8 cellular contexts compared by ENCODE assay signal in genomic region chr14:105473677-105474477, GRCh38. TPM values are rescaled to one million over a fixed set of nuclear protein-coding genes. Genes with fewer than 3 reads are reported as not detected.
DNase-seq lines count a peak whose midpoint lies in the region; ATAC-seq and TF ChIP-seq lines count a peak whose summit lies in the region.

No MANE protein-coding gene starts in this region.

- CTCF ChIA-PET in CD8-positive, alpha-beta T cell (lab: Charles Lee): interaction anchor here (1.0 to 1.2 kb wide), 2 partner anchors 16 to 103 kb away, joined by 4 to 6 read pairs; no protein-coding TSS in a partner anchor
- CTCF ChIA-PET in Panc1 (lab: Charles Lee): interaction anchor here (0.6 kb wide), 1 partner anchor 75 kb away, joined by 12 read pairs; no protein-coding TSS in a partner anchor

- H3K4me3 Mint-ChIP-seq in CD8-positive, alpha-beta T cell: peak overlapping the region; percentile 70
- H3K4me3 Mint-ChIP-seq in naive thymus-derived CD8-positive, alpha-beta T cell: peak overlapping the region; percentile 57 to 84 (median 78)

- H3K9me3 ChIP-seq in CD8-positive, alpha-beta T cell (ENCODE audit: low read length): no peaks in the 10 kb centered on the region
- H3K9me3 ChIP-seq in Panc1 (ENCODE audit: control insufficient read depth, insufficient read depth, low read depth, low read length): no peaks in the 10 kb centered on the region
- H3K9me3 ChIP-seq in tibial artery: no peaks in the 10 kb centered on the region

- no TSS peak for BruUV-seq in Panc1 (replicated peaks; lab: Mats Ljungman, UMichigan)

- peak overlapping the region; percentile 53 for H3K4me3 ChIP-seq in CD8-positive, alpha-beta T cell (ENCODE audit: low read depth, low read length)
- H3K4me3 ChIP-seq in Panc1 (ENCODE audit: low read depth in 2 of 2, low read length in 2 of 2) (peak overlapping the region; percentile 49 to 65), fibroblast of pulmonary artery (replicated peaks; ENCODE audit: low read depth, low read length) (peak overlapping the region; percentile 52), tibial artery (peak overlapping the region; percentile 76 to 88)

- peaks cover 3% of the 10 kb centered on the region for H3K36me3 Mint-ChIP-seq in CD8-positive, alpha-beta T cell
- no peaks in the 10 kb centered on the region for H3K36me3 Mint-ChIP-seq in naive thymus-derived CD8-positive, alpha-beta T cell

- H3K27me3 Mint-ChIP-seq in CD8-positive, alpha-beta T cell (ENCODE audit: low read depth): peaks cover 3% of the 10 kb centered on the region
- H3K27me3 Mint-ChIP-seq in naive thymus-derived CD8-positive, alpha-beta T cell: peaks cover 0 to 8% (median 0%) of the 10 kb centered on the region in 5 donors

- intact Hi-C loops in CD8-positive, alpha-beta T cell (cut with DNase I, micrococcal nuclease): loop anchor here (2.0 to 5.0 kb wide), 3 partner anchors 17 to 382 kb away; partner anchors contain the start of gene TEDC1 (in 1 of the 2)
- intact Hi-C loops in Panc1 (cut with micrococcal nuclease; ENCODE audit: unreplicated experiment): no loop called here
- intact Hi-C loops in tibial artery (cut with DNase I; ENCODE audit: low total_unique reads): loop anchor here (10.0 kb wide), 1 partner anchor 719 kb away; the partner anchor contains the start of gene SIVA1

- peak in 6 of 7 experiments; percentile 52 to 77 (median 76) for DNase-seq in CD8-positive, alpha-beta T cell
- DNase-seq in HuH-7.5 (ENCODE audit: low spot score) (peak; percentile 86), Panc1 (ENCODE audit: low read depth, low spot score) (no peak), activated gamma-delta T cell (lab: John Stamatoyannopoulos, UW) (peak; percentile 67), fibroblast of pulmonary artery (ENCODE audit: low read depth) (peak; percentile 91), tibial artery (peak; percentile 93 to 98)
- peak in 9 of 10 donors; percentile 51 to 86 (median 68) for DNase-seq in naive thymus-derived CD8-positive, alpha-beta T cell

- POLR2A ChIA-PET in CD8-positive, alpha-beta T cell (lab: Charles Lee): no interaction called here
- POLR2A ChIA-PET in Panc1 (lab: Charles Lee): interaction anchor here (0.7 kb wide), 1 partner anchor 11 kb away, joined by 7 read pairs; no protein-coding TSS in a partner anchor
- POLR2A ChIA-PET in naive thymus-derived CD8-positive, alpha-beta T cell (lab: Charles Lee): interaction anchor here (3.6 kb wide), 1 partner anchor 15 kb away, joined by 16 read pairs; no protein-coding TSS in a partner anchor

- H3K36me3 ChIP-seq in CD8-positive, alpha-beta T cell (ENCODE audit: insufficient read depth, low read length): no peaks in the 10 kb centered on the region
- H3K36me3 ChIP-seq in Panc1 (ENCODE audit: control insufficient read depth, insufficient read depth, low read length) (no peaks in the 10 kb centered on the region; the same call in 1 of the 2 replicates), tibial artery (peaks cover 0 to 21% (median 15%) of the 10 kb centered on the region in 3 donors)

- in situ Hi-C loops in Panc1 (cut with HindIII; ENCODE audit: low pct_unique_long_range_greater_than_20kb, low sequenced_read_pairs): no loop called here

- H3K27ac ChIP-seq in CD8-positive, alpha-beta T cell (ENCODE audit: low read depth, low read length): no peak overlapping the region
- peak overlapping the region; percentile 81 for H3K27ac ChIP-seq in Panc1 (ENCODE audit: low read length)
- H3K27ac ChIP-seq in tibial artery: peak overlapping the region; percentile 97 to 98

- TF ChIP-seq CTCF in CD8-positive, alpha-beta T cell (IDR thresholded peaks at IDR 0.05): no peak
- TF ChIP-seq CTCF in Panc1 (IDR thresholded peaks at IDR 0.05) (no peak), fibroblast of pulmonary artery (IDR thresholded peaks at IDR 0.05; ENCODE audit: low read length, missing control alignments) (no peak), tibial artery (IDR thresholded peaks at IDR 0.05) (no peak)

- peaks cover 14% of the 10 kb centered on the region for H3K4me1 Mint-ChIP-seq in CD8-positive, alpha-beta T cell (ENCODE audit: low read depth)
- H3K4me1 Mint-ChIP-seq in naive thymus-derived CD8-positive, alpha-beta T cell: peaks cover 3 to 25% (median 20%) of the 10 kb centered on the region in 4 donors

- H3K27me3 ChIP-seq in CD8-positive, alpha-beta T cell (ENCODE audit: insufficient read depth, low read length): no peaks in the 10 kb centered on the region
- H3K27me3 ChIP-seq in Panc1 (ENCODE audit: control insufficient read depth, insufficient read depth, low read length) (no peaks in the 10 kb centered on the region), tibial artery (no peaks in the 10 kb centered on the region)

- H3K9me3 Mint-ChIP-seq in CD8-positive, alpha-beta T cell: no peaks in the 10 kb centered on the region
- H3K9me3 Mint-ChIP-seq in naive thymus-derived CD8-positive, alpha-beta T cell: peaks cover 0 to 5% (median 0%) of the 10 kb centered on the region in 9 donors

- peaks cover 43% of the 10 kb centered on the region for H3K4me1 ChIP-seq in CD8-positive, alpha-beta T cell (ENCODE audit: insufficient read depth, low read length)
- H3K4me1 ChIP-seq in Panc1 (ENCODE audit: control insufficient read depth, insufficient read depth, low read length) (peaks cover 37% of the 10 kb centered on the region), tibial artery (peaks cover 15 to 84% (median 69%) of the 10 kb centered on the region in 4 donors)

- ATAC-seq in CD8-positive, alpha-beta T cell: peak; percentile 62
- ATAC-seq in Panc1: peak; percentile 67
- ATAC-seq in naive thymus-derived CD8-positive, alpha-beta T cell: peak; percentile 60 to 62
- no peak for ATAC-seq in GM19463 (IDR thresholded peaks at IDR 0.05; ENCODE audit: unreplicated experiment)

- no peak overlapping the region for H3K27ac Mint-ChIP-seq in CD8-positive, alpha-beta T cell
- peak overlapping the region in 3 of 10 donors; percentile 48 to 80 (median 59) for H3K27ac Mint-ChIP-seq in naive thymus-derived CD8-positive, alpha-beta T cell

RNA-seq across cellular contexts. Expression of gene CRIP2, which starts 0.7 kb away (rescaled TPM):
- 10 to 100 TPM; 17.1 to 20.7 TPM for total RNA-seq in CD8-positive, alpha-beta T cell
- total RNA-seq in Panc1 (2021; ENCODE audit: unreplicated experiment): 280 TPM
- polyA plus RNA-seq in Panc1 (2012; ENCODE audit: insufficient read length): 1,001 TPM
- total RNA-seq in naive thymus-derived CD8-positive, alpha-beta T cell: 1 to 10 TPM; 2.2 to 2.3 TPM
- 10 to 100 TPM; 21.1 to 86.9 (median 28.3) TPM for polyA plus RNA-seq in naive thymus-derived CD8-positive, alpha-beta T cell

RNA-seq across cellular contexts. Expression of gene CRIP1, which starts 12.8 kb away (rescaled TPM):
- 100 to 1,000 TPM; 111 to 115 TPM for total RNA-seq in CD8-positive, alpha-beta T cell
- total RNA-seq in Panc1 (2021; ENCODE audit: unreplicated experiment): 1,056 TPM
- polyA plus RNA-seq in Panc1 (2012; ENCODE audit: insufficient read length): 2,110 TPM
- 10 to 100 TPM; 96.5 to 98.1 TPM for total RNA-seq in naive thymus-derived CD8-positive, alpha-beta T cell
- 100 to 1,000 TPM; 342 to 784 (median 530) TPM for polyA plus RNA-seq in naive thymus-derived CD8-positive, alpha-beta T cell

RNA-seq across cellular contexts. Expression of gene TEDC1, which starts 17.2 kb away (rescaled TPM):
- 10 to 100 TPM; 55.3 to 58.5 TPM for total RNA-seq in CD8-positive, alpha-beta T cell
- total RNA-seq in Panc1 (2021; ENCODE audit: unreplicated experiment): 47.8 TPM
- 42.5 TPM for polyA plus RNA-seq in Panc1 (2012; ENCODE audit: insufficient read length)
- total RNA-seq in naive thymus-derived CD8-positive, alpha-beta T cell: 10 to 100 TPM; 22.2 to 25.0 TPM
- 10 to 100 TPM in 1 of 3 donors, 1 to 10 TPM in 2; 7.2 to 10.1 (median 7.6) TPM for polyA plus RNA-seq in naive thymus-derived CD8-positive, alpha-beta T cell

RNA-seq across cellular contexts. Expression of gene TMEM121, which starts 52.5 kb away (rescaled TPM):
- 1 to 10 TPM; 2.8 to 3.4 TPM for total RNA-seq in CD8-positive, alpha-beta T cell
- 4.6 TPM for total RNA-seq in Panc1 (2021; ENCODE audit: unreplicated experiment)
- polyA plus RNA-seq in Panc1 (2012; ENCODE audit: insufficient read length): 8.4 TPM
- 1 to 10 TPM; 5.5 to 6.6 TPM for total RNA-seq in naive thymus-derived CD8-positive, alpha-beta T cell
- polyA plus RNA-seq in naive thymus-derived CD8-positive, alpha-beta T cell: 1 to 10 TPM; 1.6 to 4.4 (median 4.3) TPM

RNA-seq across cellular contexts. Expression of gene MTA1, which starts 54.2 kb away (rescaled TPM):
- total RNA-seq in CD8-positive, alpha-beta T cell: 10 to 100 TPM; 75.8 to 90.1 TPM
- total RNA-seq in Panc1 (2021; ENCODE audit: unreplicated experiment): 105 TPM
- 102 TPM for polyA plus RNA-seq in Panc1 (2012; ENCODE audit: insufficient read length)
- 100 to 1,000 TPM; 139 to 142 TPM for total RNA-seq in naive thymus-derived CD8-positive, alpha-beta T cell
- 1 to 10 TPM; 3.1 to 6.5 (median 3.6) TPM for polyA plus RNA-seq in naive thymus-derived CD8-positive, alpha-beta T cell

Comparison
In these comparisons a context has a peak if more than half of its experiments do, and no peak if none do; other contexts are left out.
1. RNA of gene CRIP2, which starts 0.7 kb away (total RNA-seq): 280 TPM in Panc1 (single experiment); 17.1 to 20.7 TPM in CD8-positive, alpha-beta T cell and 2.2 to 2.3 TPM in naive thymus-derived CD8-positive, alpha-beta T cell; every median in the first group is over 10 times any median in the second.
2. Peak in every context shown above with its lines, with median percentiles within 50 percentile points of each other: H3K4me3 ChIP-seq.